8 cellular contexts compared by ENCODE assay signal in genomic region chr5:150000261-150000989, GRCh38. TPM values are rescaled to one million over a fixed set of nuclear protein-coding genes. Genes with fewer than 3 reads are reported as not detected.
A peak's percentile ranks its signal among the peaks of the same experiment; 100 is the strongest.
DNase-seq lines count a peak whose midpoint lies in the region; ATAC-seq and TF ChIP-seq lines count a peak whose summit lies in the region.

HMGXB3 (plus strand) TSS chr5:150000739; CDS start chr5:150004853, 4,114 bp downstream.
TIGD6 (minus strand) TSS chr5:150000654; CDS start chr5:149996348, 4,306 bp downstream.

- H3K27me3 Mint-ChIP-seq in activated CD4-positive, alpha-beta T cell treated with anti-CD3 and anti-CD28 coated beads, Interleukin-2, amount 10 ng/mL, durations not matched to agents 7 days and 5 days = no peaks in the 10 kb centered on the region

- CTCF ChIA-PET in activated CD4-positive, alpha-beta T cell treated with anti-CD3 and anti-CD28 coated beads, Interleukin-2, amount 10 ng/mL, durations not matched to agents 7 days and 5 days (lab: Charles Lee) = interaction anchor here (1.0 to 1.5 kb wide), 4 partner anchors 9 to 326 kb away, joined by 3 to 6 read pairs (median 4); no protein-coding TSS in a partner anchor

- H3K4me3 ChIP-seq in left lung = peak within 1 kb of the TSS; percentile 90 to 94

- TF ChIP-seq CTCF in left lung (IDR thresholded peaks at IDR 0.05) = no peak

- H3K9me3 ChIP-seq in left lung = no peaks in the 10 kb centered on the region

- peak within 1 kb of the TSS; percentile 96 for H3K27ac Mint-ChIP-seq in activated CD4-positive, alpha-beta T cell treated with anti-CD3 and anti-CD28 coated beads, Interleukin-2, amount 10 ng/mL, durations not matched to agents 7 days and 5 days

- peaks cover 45% of the 10 kb centered on the region for H3K4me1 Mint-ChIP-seq in activated CD4-positive, alpha-beta T cell treated with anti-CD3 and anti-CD28 coated beads, Interleukin-2, amount 10 ng/mL, durations not matched to agents 7 days and 5 days

- no peaks in the 10 kb centered on the region for H3K9me3 Mint-ChIP-seq in activated CD4-positive, alpha-beta T cell treated with anti-CD3 and anti-CD28 coated beads, Interleukin-2, amount 10 ng/mL, durations not matched to agents 7 days and 5 days

- intact Hi-C loops in left lung (cut with DNase I) = no loop called here

- DNase-seq in C1 segment of cervical spinal cord (lab: John Stamatoyannopoulos, UW) (peak; percentile 48 to 94 (median 90)), NCI-H526 (lab: John Stamatoyannopoulos, UW) (peak; percentile 91 to 96), cortex of kidney (lab: John Stamatoyannopoulos, UW) (peak; percentile 77), left lung (peak; percentile 94 to 95)
- peak; percentile 84 for DNase-seq in activated CD4-positive, alpha-beta T cell treated with anti-CD3 and anti-CD28 coated beads, Interleukin-2, amount 10 ng/mL, durations not matched to agents 7 days and 5 days
- DNase-seq in stimulated activated CD4-positive, alpha-beta T cell treated with anti-CD3 and anti-CD28 coated beads, Interleukin-2, amount 100 ng/mL, for 4 hours (ENCODE audit: low read depth) = peak; percentile 72

- H3K4me3 Mint-ChIP-seq in activated CD4-positive, alpha-beta T cell treated with anti-CD3 and anti-CD28 coated beads, Interleukin-2, amount 10 ng/mL, durations not matched to agents 7 days and 5 days = peak within 1 kb of the TSS; percentile 90

- H3K27ac ChIP-seq in left lung = peak within 1 kb of the TSS; percentile 92 to 96

- ATAC-seq in GM19328 (IDR thresholded peaks at IDR 0.05; ENCODE audit: unreplicated experiment) (peak; percentile 83), HG03469 (IDR thresholded peaks at IDR 0.05; ENCODE audit: unreplicated experiment) (peak; percentile 79), left lung (peak; percentile 92)

- H3K36me3 ChIP-seq in left lung = peaks cover 0 to 28% of the 10 kb centered on the region in 2 donors

- peaks cover 13 to 39% of the 10 kb centered on the region in 2 donors for H3K4me1 ChIP-seq in left lung

- H3K36me3 Mint-ChIP-seq in activated CD4-positive, alpha-beta T cell treated with anti-CD3 and anti-CD28 coated beads, Interleukin-2, amount 10 ng/mL, durations not matched to agents 7 days and 5 days (ENCODE audit: low read depth) = peaks cover 26% of the 10 kb centered on the region

- POLR2A ChIA-PET in activated CD4-positive, alpha-beta T cell treated with anti-CD3 and anti-CD28 coated beads, Interleukin-2, amount 10 ng/mL, durations not matched to agents 7 days and 5 days (lab: Charles Lee) = interaction anchor here (1.0 kb wide), 2 partner anchors 9 to 122 kb away, joined by 3 read pairs; no protein-coding TSS in a partner anchor

- H3K27me3 ChIP-seq in left lung = no peaks in the 10 kb centered on the region

RNA-seq across cellular contexts. Expression of gene HMGXB3, which starts in this region (rescaled TPM):
- 10 to 100 TPM; 29.4 to 31.7 TPM for total RNA-seq in activated CD4-positive, alpha-beta T cell treated with anti-CD3 and anti-CD28 coated beads, Interleukin-2, amount 10 ng/mL, durations not matched to agents 7 days and 5 days
- total RNA-seq in left lung = 10 to 100 TPM; 27.5 to 37.1 TPM

RNA-seq across cellular contexts. Expression of gene TIGD6, which starts in this region (rescaled TPM):
- total RNA-seq in activated CD4-positive, alpha-beta T cell treated with anti-CD3 and anti-CD28 coated beads, Interleukin-2, amount 10 ng/mL, durations not matched to agents 7 days and 5 days = 1 to 10 TPM; 2.1 to 2.2 TPM
- 1 to 10 TPM; 4.1 to 5.8 TPM for total RNA-seq in left lung

Comparison
In these comparisons a context has a peak if more than half of its experiments do, and no peak if none do; other contexts are left out.
1. Peak in every context shown above with its lines: DNase-seq, ATAC-seq, H3K4me3 ChIP-seq and H3K27ac ChIP-seq.